5 cellular contexts compared by ENCODE assay signal in genomic region chr7:74783595-74783994, GRCh38. TPM values are rescaled to one million over a fixed set of nuclear protein-coding genes. Genes with fewer than 3 reads are reported as not detected.
"Had no signal": no experiment of that assay in that cellular context is flagged by ENCODE, and none has a peak within 500 bp of the region (broad histone marks: within the 10 kb centered on the region; RNA-seq: fewer than 3 reads in every experiment).

No MANE protein-coding gene starts in this region.

RNA-seq across cellular contexts. Expression of gene NCF1, which starts 9.8 kb away (rescaled TPM):
- total RNA-seq: LHCN-M2, NCI-H460, RPMI7951, SJCRH30 had no signal
- polyA plus RNA-seq: K562 had no signal
